Comparison of ENCODE assay signal across 1 cellular context in genomic region chr3:126982125-126982521, GRCh38.
TF ChIP-seq lines count a peak whose summit lies in the region.

No MANE protein-coding gene starts in this region.

TF ChIP-seq in GM12878, 131 proteins besides CTCF, POLR2A, EP300 and RAD21 (continued from another document):
- peak; percentile 58; the same call in 1 of the 2 replicates for TF ChIP-seq TCF12 (IDR thresholded peaks at IDR 0.05; ENCODE audit: low read depth, low read length)
- TF ChIP-seq ELK1 (IDR thresholded peaks at IDR 0.05; ENCODE audit: low read depth, low read length), result no peak
- TF ChIP-seq RELA (IDR thresholded peaks at IDR 0.05; ENCODE audit: borderline replicate concordance, partially characterized antibody), result peak; percentile 56
- no peak for TF ChIP-seq TCF7 (IDR thresholded peaks at IDR 0.05; ENCODE audit: borderline replicate concordance)
- peak; percentile 3; the same call in 1 of the 2 replicates for TF ChIP-seq ESRRA (IDR thresholded peaks at IDR 0.05; ENCODE audit: low read length)
- peak; percentile 93 for TF ChIP-seq GATAD2B (conservative IDR thresholded peaks at IDR 0.05; ENCODE audit: low read depth)
- 0 out of 2 replicates have a peak, but pooled peaks have one; percentile 18 for TF ChIP-seq CHD2 (IDR thresholded peaks at IDR 0.05; ENCODE audit: borderline replicate concordance, low read depth, low read length)
- TF ChIP-seq POLR2AphosphoS5 (IDR thresholded peaks at IDR 0.05; ENCODE audit: low read length), result peak; percentile 55; the same call in 1 of the 2 replicates
- TF ChIP-seq BACH1 (IDR thresholded peaks at IDR 0.05; ENCODE audit: borderline replicate concordance), result 0 out of 2 replicates have a peak, but pooled peaks have one; percentile 89
- TF ChIP-seq, protein P1, sequence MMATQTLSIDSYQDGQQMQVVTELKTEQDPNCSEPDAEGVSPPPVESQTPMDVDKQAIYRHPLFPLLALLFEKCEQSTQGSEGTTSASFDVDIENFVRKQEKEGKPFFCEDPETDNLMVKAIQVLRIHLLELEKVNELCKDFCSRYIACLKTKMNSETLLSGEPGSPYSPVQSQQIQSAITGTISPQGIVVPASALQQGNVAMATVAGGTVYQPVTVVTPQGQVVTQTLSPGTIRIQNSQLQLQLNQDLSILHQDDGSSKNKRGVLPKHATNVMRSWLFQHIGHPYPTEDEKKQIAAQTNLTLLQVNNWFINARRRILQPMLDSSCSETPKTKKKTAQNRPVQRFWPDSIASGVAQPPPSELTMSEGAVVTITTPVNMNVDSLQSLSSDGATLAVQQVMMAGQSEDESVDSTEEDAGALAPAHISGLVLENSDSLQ (IDR thresholded peaks at IDR 0.05), result no peak
- TF ChIP-seq BCL11A (IDR thresholded peaks at IDR 0.05; ENCODE audit: low read depth, low read length), result peak; percentile 24; the same call in 1 of the 2 replicates
- TF ChIP-seq NR2C2 (IDR thresholded peaks at IDR 0.05; ENCODE audit: borderline replicate concordance, control insufficient read depth, insufficient read length, low read depth), result no peak
- no peak for TF ChIP-seq CBX3 (IDR thresholded peaks at IDR 0.05; ENCODE audit: borderline replicate concordance, low read depth)
- peak; percentile 86; the same call in 1 of the 2 replicates for TF ChIP-seq NBN (IDR thresholded peaks at IDR 0.05)
- TF ChIP-seq RBBP5 (conservative IDR thresholded peaks at IDR 0.05), result no peak
- no peak for TF ChIP-seq FOXK2 (IDR thresholded peaks at IDR 0.05)
- TF ChIP-seq MTA2 (IDR thresholded peaks at IDR 0.05; ENCODE audit: low read depth), result peak; percentile 70
- TF ChIP-seq MLLT1 (IDR thresholded peaks at IDR 0.05), result peak; percentile 84
- TF ChIP-seq ATF7 (IDR thresholded peaks at IDR 0.05; ENCODE audit: low read depth), result peak; percentile 94
- no peak for TF ChIP-seq SMAD5 (IDR thresholded peaks at IDR 0.05; ENCODE audit: low read depth)
- TF ChIP-seq RCOR1 (conservative IDR thresholded peaks at IDR 0.05; ENCODE audit: low read depth, low read length), result 0 out of 2 replicates have a peak, but pooled peaks have one; percentile 13
- no peak for TF ChIP-seq ZNF384 (IDR thresholded peaks at IDR 0.05; ENCODE audit: borderline replicate concordance, low read depth, low read length)
- TF ChIP-seq CREM (IDR thresholded peaks at IDR 0.05; ENCODE audit: low read depth), result peak; percentile 44; the same call in 1 of the 2 replicates
- TF ChIP-seq MYC (IDR thresholded peaks at IDR 0.05; ENCODE audit: insufficient read depth, insufficient read length, insufficient replicate concordance, low read length, severe bottlenecking), result no peak
- TF ChIP-seq NR2C1 (IDR thresholded peaks at IDR 0.05), result no peak
- TF ChIP-seq TCF3 (IDR thresholded peaks at IDR 0.05; ENCODE audit: borderline replicate concordance, insufficient read depth, low read depth, low read length), result no peak
- TF ChIP-seq, protein P2, sequence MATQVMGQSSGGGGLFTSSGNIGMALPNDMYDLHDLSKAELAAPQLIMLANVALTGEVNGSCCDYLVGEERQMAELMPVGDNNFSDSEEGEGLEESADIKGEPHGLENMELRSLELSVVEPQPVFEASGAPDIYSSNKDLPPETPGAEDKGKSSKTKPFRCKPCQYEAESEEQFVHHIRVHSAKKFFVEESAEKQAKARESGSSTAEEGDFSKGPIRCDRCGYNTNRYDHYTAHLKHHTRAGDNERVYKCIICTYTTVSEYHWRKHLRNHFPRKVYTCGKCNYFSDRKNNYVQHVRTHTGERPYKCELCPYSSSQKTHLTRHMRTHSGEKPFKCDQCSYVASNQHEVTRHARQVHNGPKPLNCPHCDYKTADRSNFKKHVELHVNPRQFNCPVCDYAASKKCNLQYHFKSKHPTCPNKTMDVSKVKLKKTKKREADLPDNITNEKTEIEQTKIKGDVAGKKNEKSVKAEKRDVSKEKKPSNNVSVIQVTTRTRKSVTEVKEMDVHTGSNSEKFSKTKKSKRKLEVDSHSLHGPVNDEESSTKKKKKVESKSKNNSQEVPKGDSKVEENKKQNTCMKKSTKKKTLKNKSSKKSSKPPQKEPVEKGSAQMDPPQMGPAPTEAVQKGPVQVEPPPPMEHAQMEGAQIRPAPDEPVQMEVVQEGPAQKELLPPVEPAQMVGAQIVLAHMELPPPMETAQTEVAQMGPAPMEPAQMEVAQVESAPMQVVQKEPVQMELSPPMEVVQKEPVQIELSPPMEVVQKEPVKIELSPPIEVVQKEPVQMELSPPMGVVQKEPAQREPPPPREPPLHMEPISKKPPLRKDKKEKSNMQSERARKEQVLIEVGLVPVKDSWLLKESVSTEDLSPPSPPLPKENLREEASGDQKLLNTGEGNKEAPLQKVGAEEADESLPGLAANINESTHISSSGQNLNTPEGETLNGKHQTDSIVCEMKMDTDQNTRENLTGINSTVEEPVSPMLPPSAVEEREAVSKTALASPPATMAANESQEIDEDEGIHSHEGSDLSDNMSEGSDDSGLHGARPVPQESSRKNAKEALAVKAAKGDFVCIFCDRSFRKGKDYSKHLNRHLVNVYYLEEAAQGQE (IDR thresholded peaks at IDR 0.05; ENCODE audit: low read depth, low read length), result no peak
- peak; percentile 28 for TF ChIP-seq SKIL (IDR thresholded peaks at IDR 0.05; ENCODE audit: low read depth, poor library complexity, severe bottlenecking)
- TF ChIP-seq DPF2 (IDR thresholded peaks at IDR 0.05), result peak; percentile 97; the same call in 1 of the 2 replicates
- no peak for TF ChIP-seq JUND (IDR thresholded peaks at IDR 0.05; ENCODE audit: low read depth, low read length)
- TF ChIP-seq MEF2B (IDR thresholded peaks at IDR 0.05; ENCODE audit: partially characterized antibody, poor library complexity, severe bottlenecking), result peak; percentile 65
- TF ChIP-seq NR2F1 (conservative IDR thresholded peaks at IDR 0.05), result 0 out of 2 replicates have a peak, but pooled peaks have one; percentile 23
- peak; percentile 95 for TF ChIP-seq IKZF1 (conservative IDR thresholded peaks at IDR 0.05)
- TF ChIP-seq SPI1 (IDR thresholded peaks at IDR 0.05; ENCODE audit: borderline replicate concordance, insufficient read depth, low read depth, low read length), result peak; percentile 82
- peak; percentile 88 for TF ChIP-seq RUNX3 (IDR thresholded peaks at IDR 0.05; ENCODE audit: low read length)
